Comparison of ENCODE assay signal across 9 cellular contexts in genomic region chr6:34035161-34035560, GRCh38.
"Had no signal": no experiment of that assay in that cellular context is flagged by ENCODE, and none has a peak within 500 bp of the region (broad histone marks: within the 10 kb centered on the region; RNA-seq: fewer than 3 reads in every experiment).

No MANE protein-coding gene starts in this region.

- H3K4me1 ChIP-seq: HAP-1 had no signal

- H3K4me3 Mint-ChIP-seq: GM23338, H9, HFFc6 had no signal

- DNase-seq: GM23248, GOT3, H7, H9, HCEC 1CT, HFFc6 had no signal

- H3K27ac Mint-ChIP-seq: GM23338, H9, HFFc6 had no signal

- ATAC-seq: GM23338, HCT116 had no signal

- H3K27ac ChIP-seq: GM23248 had no signal

- H3K9me3 Mint-ChIP-seq: GM23338, H9, HFFc6 had no signal

- H3K36me3 ChIP-seq: HAP-1 had no signal

- H3K4me3 ChIP-seq: GM23248, GM23338, HAP-1 had no signal

- H3K9me3 ChIP-seq: HAP-1 had no signal
